In genomic region chr1:32351077-32351858, GRCh38 we compare ENCODE assay signal across 8 cellular contexts. TPM values are rescaled to one million over a fixed set of nuclear protein-coding genes. Genes with fewer than 3 reads are reported as not detected.
DNase-seq lines count a peak whose midpoint lies in the region; ATAC-seq and TF ChIP-seq lines count a peak whose summit lies in the region.

No MANE protein-coding gene starts in this region.

- H3K27me3 Mint-ChIP-seq in activated T-cell treated with anti-CD3 and anti-CD28 coated beads, Interleukin-2, amount 50 U/mL, for 24 hours = no peaks in the 10 kb centered on the region

- H4K20me1 ChIP-seq in PC-3 (ENCODE audit: low read length) = no peaks in the 10 kb centered on the region

- H2AFZ ChIP-seq in PC-3 (ENCODE audit: low read length) = peak overlapping the region; percentile 93

- H3K79me2 ChIP-seq in PC-3 (ENCODE audit: low read length) = no peaks in the 10 kb centered on the region

- H3F3A ChIP-seq in PC-3 (ENCODE audit: low read length, unreplicated experiment) = no peaks in the 10 kb centered on the region

- no peaks in the 10 kb centered on the region for H3K36me3 Mint-ChIP-seq in activated T-cell treated with anti-CD3 and anti-CD28 coated beads, Interleukin-2, amount 50 U/mL, for 24 hours (ENCODE audit: low read depth)

- WGBS in esophagus muscularis mucosa = 9% methylated on average over 12 of the region's 75 CpGs

- peak overlapping the region; percentile 93 for H3K27ac Mint-ChIP-seq in activated T-cell treated with anti-CD3 and anti-CD28 coated beads, Interleukin-2, amount 50 U/mL, for 24 hours

- H3K9me3 ChIP-seq in PC-3 (ENCODE audit: low read length) (no peaks in the 10 kb centered on the region), esophagus muscularis mucosa (no peaks in the 10 kb centered on the region), muscle layer of duodenum (ENCODE audit: control insufficient read depth in 1 of 2, low read length in 2 of 2) (no peaks in the 10 kb centered on the region)

- POLR2A ChIA-PET in PC-3 (lab: Charles Lee; ENCODE audit: unreplicated experiment) = interaction anchor here (0.6 kb wide), 1 partner anchor 135 kb away, joined by 4 read pairs; no protein-coding TSS in a partner anchor

- CTCF ChIA-PET in PC-3 (lab: Charles Lee) = interaction anchor here (1.0 to 1.1 kb wide), 2 partner anchors 29 to 135 kb away, joined by 3 to 9 read pairs; no protein-coding TSS in a partner anchor

- no peaks in the 10 kb centered on the region for H3K36me3 ChIP-seq in PC-3 (ENCODE audit: low read depth, low read length)
- peaks cover 0 to 9% (median 0%) of the 10 kb centered on the region in 4 donors for H3K36me3 ChIP-seq in esophagus muscularis mucosa
- no peaks in the 10 kb centered on the region for H3K36me3 ChIP-seq in muscle layer of duodenum (ENCODE audit: control insufficient read depth in 1 of 2, insufficient read depth in 2 of 2, low read length in 2 of 2)

- TF ChIP-seq CTCF in PC-3 (conservative IDR thresholded peaks at IDR 0.05; ENCODE audit: low read depth, low read length) (peak; percentile 46; the same call in 1 of the 2 replicates), esophagus muscularis mucosa (IDR thresholded peaks at IDR 0.05) (peak; percentile 70 to 75 (median 73))

- H3K27me3 ChIP-seq in PC-3 (ENCODE audit: low read length) (no peaks in the 10 kb centered on the region), esophagus muscularis mucosa (no peaks in the 10 kb centered on the region), muscle layer of duodenum (ENCODE audit: low read depth, low read length) (no peaks in the 10 kb centered on the region)

- H3K4me3 Mint-ChIP-seq in activated T-cell treated with anti-CD3 and anti-CD28 coated beads, Interleukin-2, amount 50 U/mL, for 24 hours = peak overlapping the region; percentile 82

- H3K27ac ChIP-seq in PC-3 (ENCODE audit: low read length) (peak overlapping the region; percentile 40), esophagus muscularis mucosa (replicated peaks in 1 of 4) (peak overlapping the region; percentile 94 to 97 (median 94)), muscle layer of duodenum (ENCODE audit: low read length) (peak overlapping the region; percentile 60)

- peak overlapping the region; percentile 96 for H3K4me2 ChIP-seq in PC-3 (ENCODE audit: low read length)

- DNase-seq in DMS53 (lab: John Stamatoyannopoulos, UW) = peak; percentile 99
- DNase-seq in Jurkat, Clone E6-1 (ENCODE audit: low read depth, low spot score) = peak; percentile 91
- DNase-seq in PC-3 = peak; percentile 91
- DNase-seq in activated T-cell treated with anti-CD3 and anti-CD28 coated beads, Interleukin-2, amount 50 U/mL, for 24 hours = peak; percentile 91
- DNase-seq in esophagus muscularis mucosa (ENCODE audit: extremely low spot score) = peak; percentile 98
- DNase-seq in stimulated activated CD8-positive, alpha-beta memory T cell treated with anti-CD3 and anti-CD28 coated beads, Interleukin-7, amount 100 ng/mL, for 24 hours (ENCODE audit: low read depth) = peak; percentile 79

- ATAC-seq in GM21529 (IDR thresholded peaks at IDR 0.05; ENCODE audit: unreplicated experiment) = peak; percentile 79
- ATAC-seq in PC-3 = peak; percentile 92

- H3K9me3 Mint-ChIP-seq in activated T-cell treated with anti-CD3 and anti-CD28 coated beads, Interleukin-2, amount 50 U/mL, for 24 hours = peaks cover 5% of the 10 kb centered on the region

- H3K4me3 ChIP-seq in Jurkat, Clone E6-1 (ENCODE audit: low read length) = peak overlapping the region; percentile 64
- H3K4me3 ChIP-seq in PC-3 (ENCODE audit: low read length) = peak overlapping the region; percentile 81
- H3K4me3 ChIP-seq in esophagus muscularis mucosa = peak overlapping the region; percentile 81 to 94 (median 86)
- peak overlapping the region; percentile 44 to 79 for H3K4me3 ChIP-seq in muscle layer of duodenum (ENCODE audit: low read depth in 1 of 2, low read length in 2 of 2)

- H3K9me2 ChIP-seq in PC-3 (replicated peaks; ENCODE audit: low read length) = no peaks in the 10 kb centered on the region

- BruUV-seq in PC-3 (replicated peaks; lab: Mats Ljungman, UMichigan) = no TSS peak

- intact Hi-C loops in PC-3 (cut with micrococcal nuclease) = loop anchor here (1.0 kb wide), 2 partner anchors 15 to 43 kb away; partner anchors contain the start of genes BSDC1 and MARCKSL1
- intact Hi-C loops in esophagus muscularis mucosa (cut with DNase I) = no loop called here

- no peak for TF ChIP-seq EP300 in esophagus muscularis mucosa (IDR thresholded peaks at IDR 0.05)

- TF ChIP-seq POLR2A in esophagus muscularis mucosa (IDR thresholded peaks at IDR 0.05; ENCODE audit: low read depth) = peak; percentile 91

- peak overlapping the region; percentile 88 for H3K9ac ChIP-seq in PC-3 (ENCODE audit: low read length)

- H3K4me1 Mint-ChIP-seq in activated T-cell treated with anti-CD3 and anti-CD28 coated beads, Interleukin-2, amount 50 U/mL, for 24 hours (ENCODE audit: low read depth) = peaks cover 31% of the 10 kb centered on the region

- peaks cover 13% of the 10 kb centered on the region for H3K4me1 ChIP-seq in PC-3 (ENCODE audit: insufficient read depth, low read length)
- H3K4me1 ChIP-seq in esophagus muscularis mucosa = peaks cover 37 to 55% (median 51%) of the 10 kb centered on the region in 4 donors
- peaks cover 0 to 30% of the 10 kb centered on the region in 2 donors for H3K4me1 ChIP-seq in muscle layer of duodenum (ENCODE audit: control insufficient read depth in 1 of 2, insufficient read depth in 2 of 2, low read length in 2 of 2)

RNA-seq across cellular contexts. Expression of gene FAM229A, which starts 11.0 kb away (rescaled TPM):
- polyA plus RNA-seq in Jurkat, Clone E6-1 (2012; ENCODE audit: insufficient read depth, insufficient read length) = 4.1 TPM
- 3.0 and 3.7 TPM in 2 replicates for total RNA-seq in PC-3 (2014; rRNA removed)
- total RNA-seq in esophagus muscularis mucosa = 1 to 10 TPM; 1.3 to 8.7 (median 4.9) TPM

RNA-seq across cellular contexts. Expression of gene TSSK3, which starts 11.1 kb away (rescaled TPM):
- 2.1 TPM for polyA plus RNA-seq in Jurkat, Clone E6-1 (2012; ENCODE audit: insufficient read depth, insufficient read length)
- total RNA-seq in PC-3 (2014; rRNA removed) = not detected in 2 replicates
- 1 to 10 TPM in 1 of 4 donors, under 1 TPM in 1, not detected in 2; 0.86 to 3.7 TPM for total RNA-seq in esophagus muscularis mucosa

RNA-seq across cellular contexts. Expression of gene MARCKSL1, which starts 15.2 kb away (rescaled TPM):
- 321 TPM for polyA plus RNA-seq in Jurkat, Clone E6-1 (2012; ENCODE audit: insufficient read depth, insufficient read length)
- total RNA-seq in PC-3 (2014; rRNA removed) (159 and 176 TPM in 2 replicates), esophagus muscularis mucosa (10 to 100 TPM in 2 of 4 donors, 1 to 10 TPM in 2; 4.2 to 10.9 (median 9.2) TPM)

RNA-seq across cellular contexts. Expression of gene BSDC1, which starts 43.0 kb away (rescaled TPM):
- polyA plus RNA-seq in Jurkat, Clone E6-1 (2012; ENCODE audit: insufficient read depth, insufficient read length) = 33.1 TPM
- total RNA-seq in PC-3 (2014; rRNA removed) (59.8 and 68.5 TPM in 2 replicates), esophagus muscularis mucosa (10 to 100 TPM; 57.3 to 67.9 (median 63.4) TPM)

RNA-seq across cellular contexts. Expression of gene HDAC1, which starts 59.4 kb away (rescaled TPM):
- polyA plus RNA-seq in Jurkat, Clone E6-1 (2012; ENCODE audit: insufficient read depth, insufficient read length) = 525 TPM
- total RNA-seq in PC-3 (2014; rRNA removed) = 182 and 184 TPM in 2 replicates
- 10 to 100 TPM; 42.8 to 70.4 (median 51.4) TPM for total RNA-seq in esophagus muscularis mucosa

Comparison
In these comparisons a context has a peak if more than half of its experiments do, and no peak if none do; other contexts are left out.
1. Peak in every context shown above with its lines: DNase-seq, ATAC-seq, H3K4me3 ChIP-seq and H3K27ac ChIP-seq.
2. H3K27ac ChIP-seq: peak in every context shown above with its lines; median percentile 94 in esophagus muscularis mucosa; 60 in muscle layer of duodenum; 40 in PC-3.
3. RNA of gene MARCKSL1, which starts 15.2 kb away (total RNA-seq): 159 to 176 TPM in PC-3; 4.2 to 10.9 TPM in esophagus muscularis mucosa; every median in the first group is over 10 times any median in the second.